8 cellular contexts compared by ENCODE assay signal in genomic region chr1:64861611-64862010, GRCh38.
DNase-seq lines count a peak whose midpoint lies in the region; ATAC-seq and TF ChIP-seq lines count a peak whose summit lies in the region.

No MANE protein-coding gene starts in this region.

- no peaks in the 10 kb centered on the region for H3K27me3 Mint-ChIP-seq in CD8-positive, alpha-beta memory T cell
- H3K27me3 Mint-ChIP-seq in effector memory CD8-positive, alpha-beta T cell: no peaks in the 10 kb centered on the region
- H3K27me3 Mint-ChIP-seq in nephron progenitor cell (ENCODE audit: low read depth, poor library complexity): no peaks in the 10 kb centered on the region

- H3K36me3 Mint-ChIP-seq in CD8-positive, alpha-beta memory T cell: peaks cover 21 to 86% (median 35%) of the 10 kb centered on the region in 3 donors
- peaks cover 81% of the 10 kb centered on the region for H3K36me3 Mint-ChIP-seq in effector memory CD8-positive, alpha-beta T cell (ENCODE audit: insufficient read depth)
- peaks cover 46% of the 10 kb centered on the region for H3K36me3 Mint-ChIP-seq in nephron progenitor cell (ENCODE audit: low read depth)

- H3K27me3 ChIP-seq in CD8-positive, alpha-beta memory T cell (ENCODE audit: insufficient read depth, low read length, poor library complexity, severe bottlenecking): no peaks in the 10 kb centered on the region
- H3K27me3 ChIP-seq in tibial nerve: no peaks in the 10 kb centered on the region

- no peak for TF ChIP-seq POLR2A in tibial nerve (IDR thresholded peaks at IDR 0.05)

- peak overlapping the region in 7 of 8 donors; percentile 9 to 85 (median 72) for H3K27ac Mint-ChIP-seq in CD8-positive, alpha-beta memory T cell
- H3K27ac Mint-ChIP-seq in effector memory CD8-positive, alpha-beta T cell: peak overlapping the region; percentile 73 to 95
- H3K27ac Mint-ChIP-seq in nephron progenitor cell: no peak overlapping the region

- peaks cover 31% of the 10 kb centered on the region for H3K4me1 ChIP-seq in CD8-positive, alpha-beta memory T cell (ENCODE audit: insufficient read depth, low read length)
- peaks cover 0 to 15% (median 0%) of the 10 kb centered on the region in 4 donors for H3K4me1 ChIP-seq in tibial nerve

- peaks cover 58 to 81% (median 62%) of the 10 kb centered on the region in 3 donors for H3K4me1 Mint-ChIP-seq in CD8-positive, alpha-beta memory T cell
- H3K4me1 Mint-ChIP-seq in effector memory CD8-positive, alpha-beta T cell (ENCODE audit: low read depth in 2 of 2): peaks cover 49 to 54% of the 10 kb centered on the region in 2 donors
- H3K4me1 Mint-ChIP-seq in nephron progenitor cell: peaks cover 3% of the 10 kb centered on the region

- TF ChIP-seq CTCF in nephron progenitor cell (IDR thresholded peaks at IDR 0.05) (peak; percentile 15), tibial nerve (IDR thresholded peaks at IDR 0.05) (peak in 1 of 5 experiments; percentile 17)

- no peak overlapping the region for H3K4me3 ChIP-seq in CD8-positive, alpha-beta memory T cell (ENCODE audit: low read length)
- no peak overlapping the region for H3K4me3 ChIP-seq in tibial nerve

- H3K27ac ChIP-seq in CD8-positive, alpha-beta memory T cell (ENCODE audit: low read depth, low read length): no peak overlapping the region
- H3K27ac ChIP-seq in tibial nerve: no peak overlapping the region

- no peaks in the 10 kb centered on the region for H3K9me3 ChIP-seq in CD8-positive, alpha-beta memory T cell (ENCODE audit: low read length)
- no peaks in the 10 kb centered on the region for H3K9me3 ChIP-seq in tibial nerve

- no peak for ATAC-seq in effector memory CD8-positive, alpha-beta T cell (replicated peaks)
- ATAC-seq in HG02571 (IDR thresholded peaks at IDR 0.05; ENCODE audit: unreplicated experiment): no peak

- H3K36me3 ChIP-seq in CD8-positive, alpha-beta memory T cell (ENCODE audit: insufficient read depth, low read length): peaks cover 69% of the 10 kb centered on the region
- H3K36me3 ChIP-seq in tibial nerve: peaks cover 0 to 83% (median 28%) of the 10 kb centered on the region in 3 donors

- DNase-seq in CD8-positive, alpha-beta memory T cell: no peak
- DNase-seq in M059J (ENCODE audit: low read depth) (peak; percentile 36), nephron progenitor cell (peak; percentile 36), GF-D8 (lab: John Stamatoyannopoulos, UW) (no peak), RPMI8226 (no peak), tibial nerve (ENCODE audit: low spot score in 2 of 2) (no peak)
- no peak for DNase-seq in effector memory CD8-positive, alpha-beta T cell

- no peaks in the 10 kb centered on the region for H3K9me3 Mint-ChIP-seq in CD8-positive, alpha-beta memory T cell
- no peaks in the 10 kb centered on the region for H3K9me3 Mint-ChIP-seq in effector memory CD8-positive, alpha-beta T cell
- no peaks in the 10 kb centered on the region for H3K9me3 Mint-ChIP-seq in nephron progenitor cell

- 51 to 61% methylated on average over 4 of the region's 4 CpGs for WGBS in tibial nerve, 2 donors

- no peak overlapping the region for H3K4me3 Mint-ChIP-seq in CD8-positive, alpha-beta memory T cell
- H3K4me3 Mint-ChIP-seq in effector memory CD8-positive, alpha-beta T cell: peak overlapping the region in 1 of 2 donors; percentile 29
- no peak overlapping the region for H3K4me3 Mint-ChIP-seq in nephron progenitor cell

- CTCF ChIA-PET in CD8-positive, alpha-beta memory T cell (lab: Charles Lee): interaction anchor here (3.3 kb wide), 1 partner anchor 214 kb away, joined by 12 read pairs; no protein-coding TSS in a partner anchor

- TF ChIP-seq EP300 in tibial nerve (IDR thresholded peaks at IDR 0.05): no peak

- POLR2A ChIA-PET in CD8-positive, alpha-beta memory T cell (lab: Charles Lee): interaction anchor here (2.7 kb wide), 1 partner anchor 16 kb away, joined by 11 read pairs; no protein-coding TSS in a partner anchor

Comparison
In these comparisons a context has a peak if more than half of its experiments do, and no peak if none do; other contexts are left out.
1. DNase-seq: peak in M059J (single experiment) and nephron progenitor cell (single experiment); none in CD8-positive, alpha-beta memory T cell (0 of 5), effector memory CD8-positive, alpha-beta T cell (0 of 3), GF-D8 (single experiment), RPMI8226 (single experiment) and tibial nerve (0 of 2).